Comparison of ENCODE assay signal across 1 cellular context in genomic region chr16:79898703-79899102, GRCh38.
A peak's percentile ranks its signal among the peaks of the same experiment; 100 is the strongest.
TF ChIP-seq lines count a peak whose summit lies in the region.

No MANE protein-coding gene starts in this region.

TF ChIP-seq in K562, 482 proteins besides CTCF, POLR2A, EP300 and RAD21 (continued from another document):
- TF ChIP-seq HES1 (IDR thresholded peaks at IDR 0.05; ENCODE audit: low read depth), result no peak
- no peak for TF ChIP-seq ZBTB33 (CRISPR knock-in tag; IDR thresholded peaks at IDR 0.05)
- no peak for TF ChIP-seq PCBP1 (IDR thresholded peaks at IDR 0.05; ENCODE audit: low read depth, low read length, poor library complexity, severe bottlenecking)
- no peak for TF ChIP-seq ZNF143 (CRISPR knock-in tag; IDR thresholded peaks at IDR 0.05)
- no peak for TF ChIP-seq DPF2 (IDR thresholded peaks at IDR 0.05)
- no peak for TF ChIP-seq USF1 (CRISPR knock-in tag; IDR thresholded peaks at IDR 0.05)
- peak in 1 of 2 experiments; percentile 49; a peak in 1 of 4 replicates for TF ChIP-seq KDM1A (IDR thresholded peaks at IDR 0.05)
- TF ChIP-seq ZFPM2 (CRISPR knock-in tag; IDR thresholded peaks at IDR 0.05), result no peak
- TF ChIP-seq CREB3 (tag; conservative IDR thresholded peaks at IDR 0.05; ENCODE audit: low read depth), result no peak
- no peak for TF ChIP-seq CBFA2T2 (conservative IDR thresholded peaks at IDR 0.05)
- 0 out of 2 replicates have a peak, but pooled peaks have one; percentile 39 for TF ChIP-seq PYGO2 (tag; IDR thresholded peaks at IDR 0.05)
- TF ChIP-seq ZNF583 (CRISPR knock-in tag; IDR thresholded peaks at IDR 0.05), result no peak
- no peak for TF ChIP-seq ZNF445 (CRISPR knock-in tag; IDR thresholded peaks at IDR 0.05; ENCODE audit: low read depth)
- peak in 1 of 2 experiments; percentile 61; a peak in 1 of 4 replicates for TF ChIP-seq RCOR1 (IDR thresholded peaks at IDR 0.05; ENCODE audit: borderline replicate concordance in 1 of 2, low read depth in 2 of 2, low read length in 2 of 2)
- no peak for TF ChIP-seq HMGN3 (IDR thresholded peaks at IDR 0.05; ENCODE audit: borderline replicate concordance, extremely low read depth, insufficient read length, low read depth, low read length)
- TF ChIP-seq NFIC (IDR thresholded peaks at IDR 0.05), result no peak
- no peak for TF ChIP-seq TFE3 (CRISPR knock-in tag; IDR thresholded peaks at IDR 0.05)
- TF ChIP-seq MTA2 (IDR thresholded peaks at IDR 0.05; ENCODE audit: low read depth), result no peak
- no peak for TF ChIP-seq BRF2 (IDR thresholded peaks at IDR 0.05; ENCODE audit: borderline replicate concordance, insufficient read depth, insufficient read length)
- peak; percentile 75; the same call in 1 of the 2 replicates for TF ChIP-seq HDAC2 (IDR thresholded peaks at IDR 0.05)
- no peak for TF ChIP-seq SRSF7 (optimal IDR thresholded peaks at IDR 0.05; ENCODE audit: low read depth, low read length)
- no peak for TF ChIP-seq ZBTB5 (IDR thresholded peaks at IDR 0.05)
- TF ChIP-seq HMG20A (CRISPR knock-in tag; conservative IDR thresholded peaks at IDR 0.05), result no peak
- TF ChIP-seq SMARCA5 (IDR thresholded peaks at IDR 0.05), result 0 out of 2 replicates have a peak, but pooled peaks have one; percentile 38
- peak; percentile 51; the same call in 1 of the 2 replicates for TF ChIP-seq CBX1 (IDR thresholded peaks at IDR 0.05; ENCODE audit: low read depth)
- no peak for TF ChIP-seq C11orf30 (IDR thresholded peaks at IDR 0.05; ENCODE audit: low read depth)
- TF ChIP-seq BCOR (IDR thresholded peaks at IDR 0.05), result peak; percentile 82
